20 cellular contexts compared by ENCODE assay signal in the genomic region with DNA sequence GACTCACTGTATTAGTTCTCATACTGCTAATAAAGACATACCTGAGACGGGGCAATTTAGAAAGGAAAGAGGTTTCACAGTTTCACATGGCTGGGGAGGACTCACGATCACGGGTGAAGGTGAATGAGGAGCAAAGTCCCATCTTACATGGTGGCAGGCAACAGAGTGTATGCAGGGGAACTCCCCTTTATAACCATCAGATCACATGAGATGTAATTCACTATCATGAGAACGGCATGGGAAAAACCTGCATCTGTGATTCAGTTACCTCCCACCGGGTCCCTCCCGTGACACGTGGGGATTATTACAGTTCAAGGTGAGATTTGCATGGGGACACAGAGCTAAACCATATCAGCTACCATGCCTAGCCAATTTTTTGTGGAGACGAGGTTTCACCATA.
DNase-seq lines count a peak whose midpoint lies in the region; ATAC-seq and TF ChIP-seq lines count a peak whose summit lies in the region.
"Had no signal": no experiment of that assay in that cellular context is flagged by ENCODE, and none has a peak within 500 bp of the region (broad histone marks: within the 10 kb centered on the region; RNA-seq: fewer than 3 reads in every experiment).

No MANE protein-coding gene starts in this region.

- H3K36me3 Mint-ChIP-seq in HFFc6 (ENCODE audit: low read depth) = no peaks in the 10 kb centered on the region
- H3K36me3 Mint-ChIP-seq in WTC11 = no peaks in the 10 kb centered on the region
- H3K36me3 Mint-ChIP-seq in progenitor cell of endocrine pancreas (ENCODE audit: insufficient read depth) = peaks cover 1% of the 10 kb centered on the region

- intact Hi-C loops in dorsolateral prefrontal cortex (cut with DNase I) = no loop called here

- H3K9me3 Mint-ChIP-seq in HFFc6 (no peaks in the 10 kb centered on the region), WTC11 (no peaks in the 10 kb centered on the region), progenitor cell of endocrine pancreas (ENCODE audit: low read depth) (no peaks in the 10 kb centered on the region)

- TF ChIP-seq CTCF in HFFc6 (IDR thresholded peaks at IDR 0.05) = no peak
- no peak for TF ChIP-seq CTCF in WTC11 (IDR thresholded peaks at IDR 0.05)
- no peak for TF ChIP-seq CTCF in progenitor cell of endocrine pancreas (IDR thresholded peaks at IDR 0.05; ENCODE audit: unreplicated experiment)
- TF ChIP-seq CTCF in dorsolateral prefrontal cortex (IDR thresholded peaks at IDR 0.05 in 54 of 56, conservative IDR thresholded peaks at IDR 0.05 in 2 of 56; ENCODE audit: low read depth in 1 of 56, partially characterized antibody in 56 of 56) = no peak

- no peak overlapping the region for H3K27ac ChIP-seq in dorsolateral prefrontal cortex
- no peak overlapping the region for H3K27ac ChIP-seq in substantia nigra (ENCODE audit: low read depth, low read length, poor library complexity, severe bottlenecking)
- H3K27ac ChIP-seq: coronary artery, gastrocnemius medialis, ovary, thoracic aorta had no signal

- DNase-seq in HFFc6 = no peak
- DNase-seq in WTC11 (ENCODE audit: low spot score) = no peak
- DNase-seq in progenitor cell of endocrine pancreas (ENCODE audit: low spot score, unreplicated experiment) = no peak
- no peak for DNase-seq in dorsolateral prefrontal cortex
- DNase-seq in substantia nigra (lab: John Stamatoyannopoulos, UW) = no peak
- DNase-seq: activated CD4-positive, alpha-beta T cell treated with anti-CD3 and anti-CD28 coated beads for 4 hours; activated CD8-positive, alpha-beta memory T cell treated with anti-CD3 and anti-CD28 coated beads, Interleukin-2, amount 50 U/mL, for 48 hours; activated naive CD4-positive, alpha-beta T cell; gastrocnemius medialis; NCI-H2171 treated with DMSO at 0.1 percent for 48 hours; NCI-H774; ovary; PC-3; stimulated activated CD4-positive, alpha-beta T cell treated with anti-CD3 and anti-CD28 coated beads, Interleukin-2, amount 100 ng/mL, for 48 hours had no signal

- H3K27me3 Mint-ChIP-seq in HFFc6 (ENCODE audit: insufficient read depth) (no peaks in the 10 kb centered on the region; the same call in 1 of the 2 replicates), WTC11 (ENCODE audit: low read depth) (no peaks in the 10 kb centered on the region), progenitor cell of endocrine pancreas (no peaks in the 10 kb centered on the region)

- ATAC-seq in GM18861 (IDR thresholded peaks at IDR 0.05; ENCODE audit: unreplicated experiment) (peak; percentile 35), WTC11 (no peak), HG03039 (IDR thresholded peaks at IDR 0.05; ENCODE audit: unreplicated experiment) (no peak)
- ATAC-seq: gastrocnemius medialis, left lobe of liver, PC-3 had no signal

- H3K4me3 ChIP-seq in dorsolateral prefrontal cortex = no peak overlapping the region
- H3K4me3 ChIP-seq: coronary artery, gastrocnemius medialis, ovary, SJSA1, thoracic aorta had no signal

- H3K4me1 Mint-ChIP-seq in HFFc6 (ENCODE audit: low read depth) (peaks cover 93% of the 10 kb centered on the region), WTC11 (peaks cover 73% of the 10 kb centered on the region), progenitor cell of endocrine pancreas (ENCODE audit: low read depth) (peaks cover 44% of the 10 kb centered on the region)

- H3K27me3 ChIP-seq in dorsolateral prefrontal cortex = no peaks in the 10 kb centered on the region
- H3K27me3 ChIP-seq: gastrocnemius medialis, ovary, SJSA1 had no signal

- H3K27ac Mint-ChIP-seq in HFFc6 = peak overlapping the region; percentile 87; the same call in 1 of the 2 replicates
- peak overlapping the region; percentile 10; the same call in 1 of the 2 replicates for H3K27ac Mint-ChIP-seq in WTC11
- H3K27ac Mint-ChIP-seq in progenitor cell of endocrine pancreas = peak overlapping the region; percentile 57

- CTCF ChIA-PET in WTC11 (lab: Charles Lee) = no interaction called here

- POLR2A ChIA-PET in WTC11 (lab: Charles Lee) = no interaction called here

- H3K4me3 Mint-ChIP-seq in HFFc6 = no peak overlapping the region
- H3K4me3 Mint-ChIP-seq in WTC11 = no peak overlapping the region
- H3K4me3 Mint-ChIP-seq in progenitor cell of endocrine pancreas (ENCODE audit: low read depth) = no peak overlapping the region

TF ChIP-seq in WTC11, 78 proteins besides CTCF, POLR2A, EP300 and RAD21:
- TF ChIP-seq NR2C2 (CRISPR knock-in tag; IDR thresholded peaks at IDR 0.05) = no peak
- TF ChIP-seq, protein P1, sequence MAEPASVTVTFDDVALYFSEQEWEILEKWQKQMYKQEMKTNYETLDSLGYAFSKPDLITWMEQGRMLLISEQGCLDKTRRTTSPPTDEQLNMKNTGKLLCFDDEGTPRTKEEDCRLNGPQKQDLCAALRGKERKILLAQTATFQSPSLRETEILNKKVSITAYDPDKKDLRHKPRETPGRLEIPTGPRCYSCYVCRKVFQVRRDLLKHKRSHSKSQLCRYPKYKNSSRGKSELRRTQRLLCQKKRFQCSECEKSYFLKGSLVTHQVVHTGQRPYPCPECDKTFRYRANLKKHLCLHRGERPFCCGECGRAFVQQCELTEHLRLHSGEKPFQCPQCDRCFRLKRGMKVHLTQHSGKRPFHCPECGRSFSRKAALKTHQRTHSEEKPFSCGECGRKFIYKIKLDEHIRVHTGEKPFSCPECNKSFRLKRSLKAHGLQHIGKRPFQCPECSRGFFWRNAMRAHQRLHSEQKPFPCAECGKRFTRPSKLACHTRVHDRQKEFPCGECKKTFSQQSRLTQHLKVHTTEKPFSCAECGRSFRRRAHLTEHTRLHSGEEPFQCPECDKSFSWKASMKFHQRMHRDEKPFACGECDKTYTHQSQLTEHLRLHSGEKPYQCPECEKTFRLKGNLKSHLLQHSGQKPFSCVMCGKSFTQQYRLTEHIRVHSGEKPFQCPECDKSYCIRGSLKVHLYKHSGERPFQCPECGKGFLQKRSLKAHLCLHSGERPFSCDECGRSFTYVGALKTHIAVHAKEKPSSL (CRISPR knock-in tag; conservative IDR thresholded peaks at IDR 0.05) = no peak
- TF ChIP-seq TCF7 (CRISPR knock-in tag; IDR thresholded peaks at IDR 0.05; ENCODE audit: low read depth) = no peak
- TF ChIP-seq, protein P2, sequence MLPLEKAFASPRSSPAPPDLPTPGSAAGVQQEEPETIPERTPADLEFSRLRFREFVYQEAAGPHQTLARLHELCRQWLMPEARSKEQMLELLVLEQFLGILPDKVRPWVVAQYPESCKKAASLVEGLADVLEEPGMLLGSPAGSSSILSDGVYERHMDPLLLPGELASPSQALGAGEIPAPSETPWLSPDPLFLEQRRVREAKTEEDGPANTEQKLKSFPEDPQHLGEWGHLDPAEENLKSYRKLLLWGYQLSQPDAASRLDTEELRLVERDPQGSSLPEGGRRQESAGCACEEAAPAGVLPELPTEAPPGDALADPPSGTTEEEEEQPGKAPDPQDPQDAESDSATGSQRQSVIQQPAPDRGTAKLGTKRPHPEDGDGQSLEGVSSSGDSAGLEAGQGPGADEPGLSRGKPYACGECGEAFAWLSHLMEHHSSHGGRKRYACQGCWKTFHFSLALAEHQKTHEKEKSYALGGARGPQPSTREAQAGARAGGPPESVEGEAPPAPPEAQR (CRISPR knock-in tag; IDR thresholded peaks at IDR 0.05) = no peak
- no peak for TF ChIP-seq ZNF671 (CRISPR knock-in tag; IDR thresholded peaks at IDR 0.05)
- TF ChIP-seq CREM (CRISPR knock-in tag; IDR thresholded peaks at IDR 0.05) = no peak
- no peak for TF ChIP-seq FOXP1 (CRISPR knock-in tag; IDR thresholded peaks at IDR 0.05; ENCODE audit: borderline replicate concordance)
- TF ChIP-seq MXD4 (CRISPR knock-in tag; IDR thresholded peaks at IDR 0.05; ENCODE audit: borderline replicate concordance) = no peak
- TF ChIP-seq SP1 (CRISPR knock-in tag; conservative IDR thresholded peaks at IDR 0.05) = no peak
- no peak for TF ChIP-seq OVOL2 (CRISPR knock-in tag; IDR thresholded peaks at IDR 0.05; ENCODE audit: borderline replicate concordance)
- TF ChIP-seq, protein P3, sequence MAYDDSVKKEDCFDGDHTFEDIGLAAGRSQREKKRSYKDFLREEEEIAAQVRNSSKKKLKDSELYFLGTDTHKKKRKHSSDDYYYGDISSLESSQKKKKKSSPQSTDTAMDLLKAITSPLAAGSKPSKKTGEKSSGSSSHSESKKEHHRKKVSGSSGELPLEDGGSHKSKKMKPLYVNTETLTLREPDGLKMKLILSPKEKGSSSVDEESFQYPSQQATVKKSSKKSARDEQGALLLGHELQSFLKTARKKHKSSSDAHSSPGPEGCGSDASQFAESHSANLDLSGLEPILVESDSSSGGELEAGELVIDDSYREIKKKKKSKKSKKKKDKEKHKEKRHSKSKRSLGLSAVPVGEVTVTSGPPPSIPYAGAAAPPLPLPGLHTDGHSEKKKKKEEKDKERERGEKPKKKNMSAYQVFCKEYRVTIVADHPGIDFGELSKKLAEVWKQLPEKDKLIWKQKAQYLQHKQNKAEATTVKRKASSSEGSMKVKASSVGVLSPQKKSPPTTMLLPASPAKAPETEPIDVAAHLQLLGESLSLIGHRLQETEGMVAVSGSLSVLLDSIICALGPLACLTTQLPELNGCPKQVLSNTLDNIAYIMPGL (CRISPR knock-in tag; IDR thresholded peaks at IDR 0.05) = no peak
- no peak for TF ChIP-seq CBFB (CRISPR knock-in tag; IDR thresholded peaks at IDR 0.05; ENCODE audit: low read depth)
- TF ChIP-seq IRF2 (CRISPR knock-in tag; IDR thresholded peaks at IDR 0.05; ENCODE audit: borderline replicate concordance, low read depth) = no peak

Comparison
In these comparisons a context has a peak if more than half of its experiments do, and no peak if none do; other contexts are left out.
1. H3K27ac Mint-ChIP-seq: peak in every context shown above with its lines; median percentile 87 in HFFc6; 57 in progenitor cell of endocrine pancreas; 10 in WTC11.